In genomic region chr19:55432355-55432959, GRCh38 we compare ENCODE assay signal across 19 cellular contexts. TPM values are rescaled to one million over a fixed set of nuclear protein-coding genes. Genes with fewer than 3 reads are reported as not detected.
DNase-seq lines count a peak whose midpoint lies in the region; ATAC-seq, FAIRE-seq and TF ChIP-seq lines count a peak whose summit lies in the region.
"Had no signal": no experiment of that assay in that cellular context is flagged by ENCODE, and none has a peak within 500 bp of the region (broad histone marks: within the 10 kb centered on the region; RNA-seq: fewer than 3 reads in every experiment).

No MANE protein-coding gene starts in this region.

- H3K4me2 ChIP-seq in GM23338 (no peak overlapping the region), K562 (ENCODE audit: insufficient read depth, low read length) (no peak overlapping the region)

- in situ Hi-C loops in K562 (cut with MboI): loop anchor here (25.0 kb wide), 1 partner anchor 770 kb away; the partner anchor contains the start of gene LILRB4

- H2AFZ ChIP-seq in GM23338 (no peak overlapping the region), K562 (ENCODE audit: low read depth, low read length) (no peak overlapping the region)

- intact Hi-C loops in K562 (cut with micrococcal nuclease): no loop called here
- intact Hi-C loops in naive thymus-derived CD4-positive, alpha-beta T cell (cut with micrococcal nuclease): no loop called here

- H3K27ac ChIP-seq in GM23338 (ENCODE audit: low read depth) (no peak overlapping the region), K562 (ENCODE audit: extremely low read depth, low read depth, low read length) (no peak overlapping the region), foreskin keratinocyte (no peak overlapping the region)
- no peak overlapping the region for H3K27ac ChIP-seq in naive thymus-derived CD4-positive, alpha-beta T cell (ENCODE audit: low read depth, low read length)

- WGBS in K562 (ENCODE audit: insufficient coverage, low coverage, missing lambda C conversion rate): 27% methylated on average over 13 of the region's 13 CpGs

- peak; percentile 6 for FAIRE-seq in K562 (lab: Jason Lieb, UNC)

- H3K4me3 ChIP-seq in GM23338 (no peak overlapping the region), K562 (no peak overlapping the region)
- no peak overlapping the region for H3K4me3 ChIP-seq in naive thymus-derived CD4-positive, alpha-beta T cell (ENCODE audit: low read length)

- H3K9ac ChIP-seq in K562 (ENCODE audit: insufficient read depth in 1 of 2, low read depth in 2 of 2, low read length in 2 of 2): no peak overlapping the region

- peaks cover 12% of the 10 kb centered on the region for H3K9me3 Mint-ChIP-seq in GM23338
- peaks cover 0 to 9% (median 4%) of the 10 kb centered on the region in 11 donors for H3K9me3 Mint-ChIP-seq in naive thymus-derived CD4-positive, alpha-beta T cell
- H3K9me3 Mint-ChIP-seq: CD8-positive, alpha-beta T cell had no signal

- CTCF ChIA-PET in K562 (lab: Yijun Ruan, JAX; ENCODE audit: low intra/inter-chr PET ratio): no interaction called here
- CTCF ChIA-PET in naive thymus-derived CD4-positive, alpha-beta T cell (lab: Charles Lee): no interaction called here

- no peak overlapping the region for H3K4me3 Mint-ChIP-seq in GM23338
- no peak overlapping the region for H3K4me3 Mint-ChIP-seq in naive thymus-derived CD4-positive, alpha-beta T cell
- H3K4me3 Mint-ChIP-seq: CD8-positive, alpha-beta T cell; IgD-negative memory B cell had no signal

- no peaks in the 10 kb centered on the region for H3K36me3 Mint-ChIP-seq in GM23338 (ENCODE audit: low read depth)
- peaks cover 0 to 4% (median 0%) of the 10 kb centered on the region in 5 donors for H3K36me3 Mint-ChIP-seq in naive thymus-derived CD4-positive, alpha-beta T cell
- H3K36me3 Mint-ChIP-seq: CD8-positive, alpha-beta T cell had no signal

- H3K36me3 ChIP-seq in GM23338 (ENCODE audit: insufficient read depth) (no peaks in the 10 kb centered on the region), K562 (ENCODE audit: control insufficient read depth, insufficient read depth, low read length) (no peaks in the 10 kb centered on the region)
- H3K36me3 ChIP-seq in naive thymus-derived CD4-positive, alpha-beta T cell (ENCODE audit: control insufficient read depth in 2 of 3, insufficient read depth in 3 of 3, low read length in 3 of 3): no peaks in the 10 kb centered on the region

- TF ChIP-seq EP300 in K562 (IDR thresholded peaks at IDR 0.05; ENCODE audit: low read length): no peak

- H3K4me1 ChIP-seq in GM23338 (ENCODE audit: insufficient read depth) (0 out of 2 replicates have a peak, but pooled peaks cover 7% of the 10 kb centered on the region), K562 (replicated peaks in 1 of 2; ENCODE audit: control insufficient read depth in 2 of 2, insufficient read depth in 2 of 2, low read length in 2 of 2) (peaks cover 0 to 12% of the 10 kb centered on the region in 2 experiments; a peak in 2 of 5 replicates), foreskin keratinocyte (no peaks in the 10 kb centered on the region)
- H3K4me1 ChIP-seq in naive thymus-derived CD4-positive, alpha-beta T cell (ENCODE audit: control insufficient read depth in 2 of 2, insufficient read depth in 2 of 2, low read length in 2 of 2): no peaks in the 10 kb centered on the region

- peaks cover 7% of the 10 kb centered on the region for H3K27me3 Mint-ChIP-seq in GM23338 (ENCODE audit: insufficient read depth, low read depth, poor library complexity)
- H3K27me3 Mint-ChIP-seq in naive thymus-derived CD4-positive, alpha-beta T cell: peaks cover 28 to 46% (median 43%) of the 10 kb centered on the region in 5 donors

- POLR2A ChIA-PET in K562 (lab: Yijun Ruan, JAX): no interaction called here
- POLR2A ChIA-PET in naive thymus-derived CD4-positive, alpha-beta T cell (lab: Charles Lee): no interaction called here

- ATAC-seq in GM23338 (no peak), K562 (no peak), foreskin keratinocyte (peak; percentile 12)
- no peak for ATAC-seq in naive thymus-derived CD4-positive, alpha-beta T cell
- ATAC-seq: CD8-positive, alpha-beta T cell had no signal

- H3K9me1 ChIP-seq in K562 (ENCODE audit: control insufficient read depth, insufficient read depth, low read length): no peaks in the 10 kb centered on the region

- no TSS peak for BruUV-seq in K562 (replicated peaks; lab: Mats Ljungman, UMichigan)

- peak; percentile 20 for DNase-seq in ELF-1 (ENCODE audit: low read depth, low spot score)
- no peak for DNase-seq in GM23338 (ENCODE audit: low spot score)
- DNase-seq in K562 (ENCODE audit: extremely low read depth in 1 of 4, low spot score in 3 of 4): no peak
- no peak for DNase-seq in foreskin keratinocyte
- DNase-seq in naive thymus-derived CD4-positive, alpha-beta T cell: no peak
- DNase-seq in NCI-H510A (lab: John Stamatoyannopoulos, UW): no peak
- no peak for DNase-seq in RKO (ENCODE audit: low spot score)
- DNase-seq in AG20443 (ENCODE audit: low spot score): no peak
- DNase-seq: CD8-positive, alpha-beta T cell; NCI-H1436 treated with DMSO at 0.1 percent for 48 hours; NCI-H2081; NCI-H2227 treated with DMSO at 0.1 percent for 48 hours; NCI-H526 treated with DMSO at 0.1 percent for 48 hours; RPMI8226 had no signal

- TF ChIP-seq POLR2A in K562 (conservative IDR thresholded peaks at IDR 0.05): no peak

- H3K27ac Mint-ChIP-seq in GM23338: no peak overlapping the region
- H3K27ac Mint-ChIP-seq in naive thymus-derived CD4-positive, alpha-beta T cell: no peak overlapping the region
- H3K27ac Mint-ChIP-seq: CD8-positive, alpha-beta T cell; IgD-negative memory B cell had no signal

- H4K20me1 ChIP-seq in GM23338 (replicated peaks; ENCODE audit: insufficient read depth) (no peaks in the 10 kb centered on the region), K562 (replicated peaks; ENCODE audit: control insufficient read depth, insufficient read depth, low read length) (peaks cover 4% of the 10 kb centered on the region; the same call in 1 of the 2 replicates)

- no peak for TF ChIP-seq CTCF in GM23338 (conservative IDR thresholded peaks at IDR 0.05; ENCODE audit: low read depth in 2 of 2)
- no peak for TF ChIP-seq CTCF in K562 (IDR thresholded peaks at IDR 0.05 in 2 of 3, conservative IDR thresholded peaks at IDR 0.05 in 1 of 3; ENCODE audit: insufficient read depth in 2 of 3, low read depth in 1 of 3, low read length in 3 of 3)
- no peak for TF ChIP-seq CTCF in foreskin keratinocyte (conservative IDR thresholded peaks at IDR 0.05)

- peaks cover 15% of the 10 kb centered on the region; the same call in 1 of the 2 replicates for H3K27me3 ChIP-seq in GM23338 (ENCODE audit: insufficient read depth)
- peaks cover 0 to 13% of the 10 kb centered on the region in 2 experiments; a peak in 2 of 5 replicates for H3K27me3 ChIP-seq in K562 (ENCODE audit: control insufficient read depth in 2 of 2, insufficient read depth in 2 of 2, low read length in 2 of 2)
- H3K27me3 ChIP-seq in foreskin keratinocyte: peaks cover 20% of the 10 kb centered on the region
- peaks cover 0 to 7% of the 10 kb centered on the region in 2 donors for H3K27me3 ChIP-seq in naive thymus-derived CD4-positive, alpha-beta T cell (ENCODE audit: control insufficient read depth in 2 of 2, insufficient read depth in 2 of 2, low read length in 2 of 2)

- no peaks in the 10 kb centered on the region; the same call in 1 of the 2 replicates for H3F3A ChIP-seq in GM23338 (replicated peaks; ENCODE audit: low read depth)

- no peaks in the 10 kb centered on the region for H3K9me3 ChIP-seq in K562 (replicated peaks; ENCODE audit: control insufficient read depth, insufficient read depth, low read depth, low read length)
- no peaks in the 10 kb centered on the region for H3K9me3 ChIP-seq in naive thymus-derived CD4-positive, alpha-beta T cell (ENCODE audit: control insufficient read depth in 2 of 3, low read length in 3 of 3)

- no peaks in the 10 kb centered on the region for H3K79me2 ChIP-seq in GM23338 (replicated peaks; ENCODE audit: insufficient read depth)
- no peaks in the 10 kb centered on the region for H3K79me2 ChIP-seq in K562 (ENCODE audit: control insufficient read depth, insufficient read depth, low read length)

- no peak for TF ChIP-seq RAD21 in K562 (CRISPR knock-in tag; conservative IDR thresholded peaks at IDR 0.05 in 1 of 2, IDR thresholded peaks at IDR 0.05 in 1 of 2)

- peaks cover 8% of the 10 kb centered on the region for H3K4me1 Mint-ChIP-seq in GM23338
- peaks cover 0 to 6% (median 0%) of the 10 kb centered on the region in 7 donors for H3K4me1 Mint-ChIP-seq in naive thymus-derived CD4-positive, alpha-beta T cell

- no peaks in the 10 kb centered on the region for H3K9me2 ChIP-seq in GM23338 (ENCODE audit: insufficient read depth)

RNA-seq across cellular contexts. Expression of gene SHISA7, which starts 10.6 kb away (rescaled TPM):
- 1.4 and 1.6 TPM in 2 replicates for total RNA-seq in GM23338 (2014; rRNA removed; shearing (Covaris generic))
- polyA plus RNA-seq in GM23338 (2016; fragmentation: Nextera tagmentation; extraction: Ambion mirVana) (0.32 and 0.37 TPM in 2 replicates), K562 (2011; rRNA removed) (0.04 and 0.07 TPM in 2 replicates), K562 (2014; fragmentation: Illumina TruSeq; extraction: Trizol) (0.36 TPM in 2 replicates), K562 (2014; fragmentation: Nextera tagmentation; extraction: Ambion mirVana) (under 1 TPM; 0.01 to 0.03 TPM), K562 (2014; rRNA removed) (0.08 and 0.18 TPM in 2 replicates), foreskin keratinocyte (not detected in 2 replicates)
- total RNA-seq in K562 (2011; cell fraction: chromatin; rRNA removed; ENCODE audit: low replicate concordance): 0.63 and 0.81 TPM in 2 replicates
- total RNA-seq in K562 (2011; cell fraction: nucleolus; rRNA removed): 0.33 and 0.39 TPM in 2 replicates
- 0.29 and 0.38 TPM in 2 replicates for total RNA-seq in K562 (2011; cell fraction: nucleoplasm; rRNA removed)
- total RNA-seq in K562 (2014; rRNA removed) (0.05 and 0.08 TPM in 2 replicates), K562 (2014; rRNA removed; fragmentation: Illumina TruSeq; extraction: Trizol) (0.04 and 0.13 TPM in 2 replicates), K562 (2015; rRNA removed; fragmentation: Illumina TruSeq; extraction: Trizol) (0.07 and 0.08 TPM in 2 replicates), K562 (2021) (0.34 and 0.40 TPM in 2 replicates), foreskin keratinocyte (not detected in 2 replicates)
- polyA plus RNA-seq in K562 (2011; cell fraction: cytosol; rRNA removed): 0.12 and 0.16 TPM in 2 replicates
- polyA plus RNA-seq in K562 (2011; cell fraction: nucleus; rRNA removed): 0.15 and 0.51 TPM in 2 replicates
- polyA plus RNA-seq in K562 (2012): 0.23 and 0.33 TPM in 2 replicates
- polyA minus RNA-seq in K562 (2011; rRNA and poly(A)+ RNA removed): 0.12 and 0.18 TPM in 2 replicates
- polyA minus RNA-seq in K562 (2011; cell fraction: cytosol; rRNA and poly(A)+ RNA removed): 0.29 TPM in 1 of 2 replicates, not detected in the other
- polyA minus RNA-seq in K562 (2011; cell fraction: nucleus; rRNA and poly(A)+ RNA removed): 0.11 and 0.27 TPM in 2 replicates
- total RNA-seq in naive thymus-derived CD4-positive, alpha-beta T cell: not detected
- polyA plus RNA-seq in naive thymus-derived CD4-positive, alpha-beta T cell: not detected
- total RNA-seq: CD8-positive, alpha-beta T cell; Daoy; OCI-LY7 had no signal
- polyA plus RNA-seq: AG04450, BJ, IgD-negative memory B cell had no signal

RNA-seq across cellular contexts. Expression of gene UBE2S, which starts 24.9 kb away (rescaled TPM):
- 363 and 469 TPM in 2 replicates for total RNA-seq in GM23338 (2014; rRNA removed; shearing (Covaris generic))
- polyA plus RNA-seq in GM23338 (2016; fragmentation: Nextera tagmentation; extraction: Ambion mirVana) (523 and 533 TPM in 2 replicates), K562 (2011; rRNA removed) (157 and 191 TPM in 2 replicates), K562 (2014; fragmentation: Illumina TruSeq; extraction: Trizol) (242 and 275 TPM in 2 replicates), K562 (2014; fragmentation: Nextera tagmentation; extraction: Ambion mirVana) (1 to 10 TPM; 1.5 to 1.6 TPM), K562 (2014; rRNA removed) (332 and 771 TPM in 2 replicates), foreskin keratinocyte (188 and 240 TPM in 2 replicates)
- 68.3 and 99.1 TPM in 2 replicates for total RNA-seq in K562 (2011; cell fraction: chromatin; rRNA removed; ENCODE audit: low replicate concordance)
- total RNA-seq in K562 (2011; cell fraction: nucleolus; rRNA removed): 71.6 and 79.7 TPM in 2 replicates
- total RNA-seq in K562 (2011; cell fraction: nucleoplasm; rRNA removed): 67.3 and 159 TPM in 2 replicates
- total RNA-seq in K562 (2014; rRNA removed) (959 and 1,305 TPM in 2 replicates), K562 (2014; rRNA removed; fragmentation: Illumina TruSeq; extraction: Trizol) (35.0 and 65.5 TPM in 2 replicates), K562 (2015; rRNA removed; fragmentation: Illumina TruSeq; extraction: Trizol) (97.3 and 100 TPM in 2 replicates), K562 (2021) (390 and 411 TPM in 2 replicates), foreskin keratinocyte (99.3 and 138 TPM in 2 replicates)
- 285 and 290 TPM in 2 replicates for polyA plus RNA-seq in K562 (2011; cell fraction: cytosol; rRNA removed)
- 91.9 and 117 TPM in 2 replicates for polyA plus RNA-seq in K562 (2011; cell fraction: nucleus; rRNA removed)
- polyA plus RNA-seq in K562 (2012): 169 and 283 TPM in 2 replicates
- 30.0 and 48.2 TPM in 2 replicates for polyA minus RNA-seq in K562 (2011; rRNA and poly(A)+ RNA removed)
- 158 and 212 TPM in 2 replicates for polyA minus RNA-seq in K562 (2011; cell fraction: cytosol; rRNA and poly(A)+ RNA removed)
- polyA minus RNA-seq in K562 (2011; cell fraction: nucleus; rRNA and poly(A)+ RNA removed): 18.3 and 33.0 TPM in 2 replicates
- 100 to 1,000 TPM in 1 of 5 experiments, 10 to 100 TPM in 4; 15.3 to 141 (median 44.1) TPM for total RNA-seq in naive thymus-derived CD4-positive, alpha-beta T cell
- 10 to 100 TPM; 15.8 to 20.4 TPM for polyA plus RNA-seq in naive thymus-derived CD4-positive, alpha-beta T cell

RNA-seq across cellular contexts. Expression of gene ISOC2, which starts 29.0 kb away (rescaled TPM):
- total RNA-seq in GM23338 (2014; rRNA removed; shearing (Covaris generic)): 82.1 and 85.2 TPM in 2 replicates
- polyA plus RNA-seq in GM23338 (2016; fragmentation: Nextera tagmentation; extraction: Ambion mirVana) (62.6 and 76.5 TPM in 2 replicates), K562 (2011; rRNA removed) (58.3 and 94.6 TPM in 2 replicates), K562 (2014; fragmentation: Illumina TruSeq; extraction: Trizol) (52.8 and 117 TPM in 2 replicates), K562 (2014; fragmentation: Nextera tagmentation; extraction: Ambion mirVana) (1 to 10 TPM; 1.2 to 6.2 TPM), K562 (2014; rRNA removed) (172 and 196 TPM in 2 replicates), foreskin keratinocyte (76.4 and 81.3 TPM in 2 replicates)
- 20.9 and 73.4 TPM in 2 replicates for total RNA-seq in K562 (2011; cell fraction: chromatin; rRNA removed; ENCODE audit: low replicate concordance)
- 94.4 and 96.2 TPM in 2 replicates for total RNA-seq in K562 (2011; cell fraction: nucleolus; rRNA removed)
- total RNA-seq in K562 (2011; cell fraction: nucleoplasm; rRNA removed): 62.6 and 89.3 TPM in 2 replicates
- total RNA-seq in K562 (2014; rRNA removed) (229 and 491 TPM in 2 replicates), K562 (2014; rRNA removed; fragmentation: Illumina TruSeq; extraction: Trizol) (16.7 and 26.3 TPM in 2 replicates), K562 (2015; rRNA removed; fragmentation: Illumina TruSeq; extraction: Trizol) (99.3 and 105 TPM in 2 replicates), K562 (2021) (135 and 150 TPM in 2 replicates), foreskin keratinocyte (58.2 and 59.0 TPM in 2 replicates)
- 109 and 317 TPM in 2 replicates for polyA plus RNA-seq in K562 (2011; cell fraction: cytosol; rRNA removed)
- 145 and 201 TPM in 2 replicates for polyA plus RNA-seq in K562 (2011; cell fraction: nucleus; rRNA removed)
- polyA plus RNA-seq in K562 (2012): 123 and 126 TPM in 2 replicates
- polyA minus RNA-seq in K562 (2011; rRNA and poly(A)+ RNA removed): 13.9 and 17.6 TPM in 2 replicates
- polyA minus RNA-seq in K562 (2011; cell fraction: cytosol; rRNA and poly(A)+ RNA removed): 48.0 and 65.9 TPM in 2 replicates
- polyA minus RNA-seq in K562 (2011; cell fraction: nucleus; rRNA and poly(A)+ RNA removed): 45.9 and 53.4 TPM in 2 replicates
- total RNA-seq in naive thymus-derived CD4-positive, alpha-beta T cell: 10 to 100 TPM in 3 of 5 experiments, 1 to 10 TPM in 2; 5.1 to 20.1 (median 11.3) TPM
- 10 to 100 TPM; 25.9 to 31.2 TPM for polyA plus RNA-seq in naive thymus-derived CD4-positive, alpha-beta T cell

RNA-seq across cellular contexts. Expression of gene C19orf85, which starts 32.1 kb away (rescaled TPM):
- 0.85 and 1.7 TPM in 2 replicates for total RNA-seq in GM23338 (2014; rRNA removed; shearing (Covaris generic))
- 2.1 and 3.4 TPM in 2 replicates for polyA plus RNA-seq in GM23338 (2016; fragmentation: Nextera tagmentation; extraction: Ambion mirVana)
- total RNA-seq in K562 (2011; cell fraction: chromatin; rRNA removed; ENCODE audit: low replicate concordance): not detected in 2 replicates
- not detected in 2 replicates for total RNA-seq in K562 (2011; cell fraction: nucleolus; rRNA removed)
- not detected in 2 replicates for total RNA-seq in K562 (2011; cell fraction: nucleoplasm; rRNA removed)
- not detected in 2 replicates for total RNA-seq in K562 (2014; rRNA removed)
- not detected in 2 replicates for total RNA-seq in K562 (2014; rRNA removed; fragmentation: Illumina TruSeq; extraction: Trizol)
- not detected in 2 replicates for total RNA-seq in K562 (2015; rRNA removed; fragmentation: Illumina TruSeq; extraction: Trizol)
- total RNA-seq in K562 (2021): not detected in 2 replicates
- polyA plus RNA-seq in K562 (2011; rRNA removed): not detected in 2 replicates
- polyA plus RNA-seq in K562 (2011; cell fraction: cytosol; rRNA removed): not detected in 2 replicates
- not detected in 2 replicates for polyA plus RNA-seq in K562 (2011; cell fraction: nucleus; rRNA removed)
- not detected in 2 replicates for polyA plus RNA-seq in K562 (2012)
- not detected in 2 replicates for polyA plus RNA-seq in K562 (2014; fragmentation: Illumina TruSeq; extraction: Trizol)
- polyA plus RNA-seq in K562 (2014; fragmentation: Nextera tagmentation; extraction: Ambion mirVana): not detected
- not detected in 2 replicates for polyA plus RNA-seq in K562 (2014; rRNA removed)
- polyA minus RNA-seq in K562 (2011; rRNA and poly(A)+ RNA removed): not detected in 2 replicates
- polyA minus RNA-seq in K562 (2011; cell fraction: cytosol; rRNA and poly(A)+ RNA removed): not detected in 2 replicates
- not detected in 2 replicates for polyA minus RNA-seq in K562 (2011; cell fraction: nucleus; rRNA and poly(A)+ RNA removed)
- total RNA-seq in foreskin keratinocyte: not detected in 2 replicates
- not detected in 2 replicates for polyA plus RNA-seq in foreskin keratinocyte
- total RNA-seq in naive thymus-derived CD4-positive, alpha-beta T cell: not detected
- not detected for polyA plus RNA-seq in naive thymus-derived CD4-positive, alpha-beta T cell
- total RNA-seq: CD8-positive, alpha-beta T cell; Daoy; OCI-LY7 had no signal
- polyA plus RNA-seq: AG04450, BJ, IgD-negative memory B cell had no signal

RNA-seq across cellular contexts. Expression of gene ZNF628, which starts 44.0 kb away (rescaled TPM):
- total RNA-seq in GM23338 (2014; rRNA removed; shearing (Covaris generic)): 10.7 and 12.7 TPM in 2 replicates
- polyA plus RNA-seq in GM23338 (2016; fragmentation: Nextera tagmentation; extraction: Ambion mirVana) (3.9 and 4.9 TPM in 2 replicates), K562 (2011; rRNA removed) (0.18 and 0.37 TPM in 2 replicates), K562 (2014; fragmentation: Illumina TruSeq; extraction: Trizol) (0.13 and 1.1 TPM in 2 replicates), K562 (2014; fragmentation: Nextera tagmentation; extraction: Ambion mirVana) (not detected), K562 (2014; rRNA removed) (3.7 and 6.4 TPM in 2 replicates), foreskin keratinocyte (3.5 and 4.8 TPM in 2 replicates)
- total RNA-seq in K562 (2011; cell fraction: chromatin; rRNA removed; ENCODE audit: low replicate concordance): 2.3 and 4.5 TPM in 2 replicates
- 5.5 and 6.2 TPM in 2 replicates for total RNA-seq in K562 (2011; cell fraction: nucleolus; rRNA removed)
- total RNA-seq in K562 (2011; cell fraction: nucleoplasm; rRNA removed): 2.3 and 2.4 TPM in 2 replicates
- total RNA-seq in K562 (2014; rRNA removed) (3.7 and 5.7 TPM in 2 replicates), K562 (2014; rRNA removed; fragmentation: Illumina TruSeq; extraction: Trizol) (not detected in 2 replicates), K562 (2015; rRNA removed; fragmentation: Illumina TruSeq; extraction: Trizol) (0.76 and 1.5 TPM in 2 replicates), K562 (2021) (12.9 and 13.6 TPM in 2 replicates), foreskin keratinocyte (3.9 and 4.4 TPM in 2 replicates)
- polyA plus RNA-seq in K562 (2011; cell fraction: cytosol; rRNA removed): 0.28 and 1.3 TPM in 2 replicates
- polyA plus RNA-seq in K562 (2011; cell fraction: nucleus; rRNA removed): 1.6 and 3.0 TPM in 2 replicates
- 6.5 and 9.2 TPM in 2 replicates for polyA plus RNA-seq in K562 (2012)
- 0.18 and 0.21 TPM in 2 replicates for polyA minus RNA-seq in K562 (2011; rRNA and poly(A)+ RNA removed)
- polyA minus RNA-seq in K562 (2011; cell fraction: cytosol; rRNA and poly(A)+ RNA removed): 3.8 and 5.5 TPM in 2 replicates
- 1.9 and 2.0 TPM in 2 replicates for polyA minus RNA-seq in K562 (2011; cell fraction: nucleus; rRNA and poly(A)+ RNA removed)
- 10 to 100 TPM in 2 of 5 experiments, 1 to 10 TPM in 3; 6.6 to 27.2 (median 9.0) TPM for total RNA-seq in naive thymus-derived CD4-positive, alpha-beta T cell
- 1 to 10 TPM in 1 of 2 donors, under 1 TPM in 1; 0.07 to 1.6 TPM for polyA plus RNA-seq in naive thymus-derived CD4-positive, alpha-beta T cell
